ENCODE assay signal across 13 cellular contexts in the genomic region with DNA sequence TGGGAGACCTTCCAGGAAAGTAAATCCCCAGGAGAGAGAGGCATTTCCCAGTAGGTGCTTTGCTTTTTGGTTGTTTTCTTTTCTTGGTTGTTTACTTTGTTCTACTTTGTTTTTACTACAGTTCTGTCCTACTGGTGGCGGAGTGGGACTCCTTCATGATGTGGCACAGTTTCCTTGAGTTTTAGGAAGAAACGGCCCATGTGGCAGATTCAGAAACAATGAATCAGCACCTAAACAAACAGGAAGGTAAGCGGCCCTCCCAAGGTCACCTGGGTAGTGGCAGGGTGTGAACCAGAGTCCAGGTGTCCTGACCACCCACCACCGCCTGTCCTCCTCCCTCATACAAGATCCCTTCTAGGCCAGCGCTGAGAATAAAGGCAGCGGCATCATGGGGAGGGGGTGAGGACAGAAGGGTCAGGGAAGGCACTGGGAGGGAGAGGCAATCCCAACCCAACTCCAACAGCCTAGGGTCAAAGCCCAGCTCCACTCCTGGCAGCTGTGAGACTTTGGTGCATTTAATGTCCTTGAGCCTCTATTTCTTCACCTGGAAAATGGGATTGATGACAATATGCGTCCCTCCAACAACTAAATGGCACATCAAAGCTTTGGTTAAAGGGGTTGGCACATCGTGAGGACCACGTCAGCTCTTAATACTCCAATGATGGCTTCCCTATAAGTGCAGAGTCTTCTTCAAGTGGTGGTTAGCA.
DNase-seq lines count a peak whose midpoint lies in the region; ATAC-seq, FAIRE-seq and TF ChIP-seq lines count a peak whose summit lies in the region.
"Had no signal": no experiment of that assay in that cellular context is flagged by ENCODE, and none has a peak within 500 bp of the region (broad histone marks: within the 10 kb centered on the region; RNA-seq: fewer than 3 reads in every experiment).

No MANE protein-coding gene starts in this region.

- WGBS in IMR-90 (ENCODE audit: extremely low coverage in 2 of 2, insufficient read length in 1 of 2), 2 experiments, result no CpG with 5 or more reads among the region's 9 CpGs

- peak overlapping the region; percentile 73; the same call in 1 of the 2 replicates for H2BK20ac ChIP-seq in IMR-90 (ENCODE audit: low read depth, low read length)

- peaks cover 4% of the 10 kb centered on the region for H3K36me3 Mint-ChIP-seq in astrocyte (ENCODE audit: low read depth, unreplicated experiment)
- H3K36me3 Mint-ChIP-seq: WTC11 had no signal

- H3K9me1 ChIP-seq in IMR-90 (ENCODE audit: insufficient read depth, low read length), result peaks cover 16% of the 10 kb centered on the region

- H2AFZ ChIP-seq in IMR-90 (replicated peaks; ENCODE audit: low read length, poor library complexity) (peak overlapping the region; percentile 70), astrocyte (ENCODE audit: low read depth, low read length) (peak overlapping the region; percentile 59)

- H3K4ac ChIP-seq in IMR-90 (ENCODE audit: low read depth, low read length), result peak overlapping the region; percentile 41

- no peak overlapping the region for H3K27ac ChIP-seq in IMR-90 (ENCODE audit: insufficient read depth, low read length)
- peak overlapping the region; percentile 96 for H3K27ac ChIP-seq in astrocyte (ENCODE audit: low read depth, low read length)
- H3K27ac ChIP-seq: ascending aorta had no signal

- in situ Hi-C loops in IMR-90 (cut with MboI; ENCODE audit: low sequenced_read_pairs), result no loop called here

- H4K5ac ChIP-seq in IMR-90 (ENCODE audit: low read depth, low read length), result no peak overlapping the region

- no peak for TF ChIP-seq RAD21 in IMR-90 (IDR thresholded peaks at IDR 0.05; ENCODE audit: low read length)

- H3K27me3 ChIP-seq in IMR-90 (ENCODE audit: control insufficient read depth, insufficient read depth, low read length), result peaks cover 18% of the 10 kb centered on the region
- no peaks in the 10 kb centered on the region for H3K27me3 ChIP-seq in astrocyte (ENCODE audit: insufficient read depth, low read length)
- peaks cover 3% of the 10 kb centered on the region; the same call in 1 of the 2 replicates for H3K27me3 ChIP-seq in MG63
- H3K27me3 ChIP-seq: ascending aorta had no signal

- no peak overlapping the region for H3K23ac ChIP-seq in IMR-90 (ENCODE audit: low read depth, low read length)

- H4K91ac ChIP-seq in IMR-90 (ENCODE audit: insufficient read depth, low read depth, low read length), result 0 out of 2 replicates have a peak overlapping the region, but pooled peaks have one; percentile 20

- BruUV-seq in IMR-90 (replicated peaks; lab: Mats Ljungman, UMichigan), result no TSS peak

- H3K79me1 ChIP-seq in IMR-90 (ENCODE audit: low read depth in 1 of 2, low read length in 2 of 2), result no peaks in the 10 kb centered on the region

- H3K4me3 Mint-ChIP-seq in astrocyte (ENCODE audit: unreplicated experiment), result no peak overlapping the region
- H3K4me3 Mint-ChIP-seq: WTC11 had no signal

- H3K4me1 Mint-ChIP-seq in astrocyte (ENCODE audit: low read depth, unreplicated experiment), result peaks cover 20% of the 10 kb centered on the region

- peak overlapping the region; percentile 37 for H2BK5ac ChIP-seq in IMR-90 (ENCODE audit: low read depth, low read length, poor library complexity, severe bottlenecking)

- peak overlapping the region; percentile 6 for H2AK5ac ChIP-seq in IMR-90 (ENCODE audit: low read depth, low read length)

- H2BK120ac ChIP-seq in IMR-90 (ENCODE audit: low read depth, low read length), result peak overlapping the region; percentile 79

- H4K20me1 ChIP-seq in IMR-90 (ENCODE audit: insufficient read depth, low read length), result no peaks in the 10 kb centered on the region
- no peaks in the 10 kb centered on the region for H4K20me1 ChIP-seq in astrocyte (ENCODE audit: insufficient read depth, low read length)

- H3K14ac ChIP-seq in IMR-90 (replicated peaks; ENCODE audit: low read depth, low read length), result peak overlapping the region; percentile 70

- CTCF ChIA-PET in IMR-90 (lab: Yijun Ruan, JAX), result interaction anchor here (1.0 to 1.4 kb wide), 3 partner anchors 9 to 77 kb away, joined by 3 to 4 read pairs (median 4); no protein-coding TSS in a partner anchor

- H3K9me3 ChIP-seq in IMR-90 (ENCODE audit: control insufficient read depth, insufficient read depth, low read length) (peaks cover 3% of the 10 kb centered on the region), astrocyte (ENCODE audit: insufficient read depth, low read depth, low read length) (no peaks in the 10 kb centered on the region), MG63 (no peaks in the 10 kb centered on the region; the same call in none of the 2 replicates)
- H3K9me3 ChIP-seq: ascending aorta had no signal

- H3K4me1 ChIP-seq in IMR-90 (ENCODE audit: control insufficient read depth, insufficient read depth, low read length) (peaks cover 11% of the 10 kb centered on the region), astrocyte (ENCODE audit: insufficient read depth, low read length) (peaks cover 17% of the 10 kb centered on the region)
- H3K4me1 ChIP-seq: ascending aorta had no signal

- peak overlapping the region; percentile 30; the same call in 1 of the 2 replicates for H3K18ac ChIP-seq in IMR-90 (ENCODE audit: low read depth, low read length)

- TF ChIP-seq CTCF in IMR-90 (conservative IDR thresholded peaks at IDR 0.05; ENCODE audit: low read depth, low read length) (no peak), astrocyte (IDR thresholded peaks at IDR 0.05; ENCODE audit: insufficient read depth, low read depth, low read length) (no peak)

- ATAC-seq in IMR-90 (ENCODE audit: low read depth) (no peak), left colon (peak; percentile 35), HG03439 (IDR thresholded peaks at IDR 0.05; ENCODE audit: unreplicated experiment) (no peak)
- ATAC-seq: sciatic nerve, WTC11 had no signal

- dilution Hi-C loops in IMR-90 (cut with HindIII; ENCODE audit: low sequenced_read_pairs, unreplicated experiment), result no loop called here

- peaks cover 6% of the 10 kb centered on the region for H3K9me3 Mint-ChIP-seq in astrocyte (ENCODE audit: unreplicated experiment)
- H3K9me3 Mint-ChIP-seq: WTC11 had no signal

- intact Hi-C loops in IMR-90 (cut with micrococcal nuclease), result no loop called here
- intact Hi-C loops in left colon (cut with DNase I, micrococcal nuclease), result no loop called here

- no peak overlapping the region; the same call in 1 of the 2 replicates for H3K4me2 ChIP-seq in IMR-90 (ENCODE audit: low read depth, low read length)
- peak overlapping the region; percentile 82 for H3K4me2 ChIP-seq in astrocyte (ENCODE audit: low read length)

- H3K4me3 ChIP-seq in IMR-90 (ENCODE audit: insufficient read depth, low read depth, low read length) (no peak overlapping the region), astrocyte (ENCODE audit: insufficient read depth, low read depth, low read length) (peak overlapping the region; percentile 18), MG63 (no peak overlapping the region)
- H3K4me3 ChIP-seq: ascending aorta had no signal

- POLR2A ChIA-PET in IMR-90 (lab: Charles Lee; ENCODE audit: unreplicated experiment), result no interaction called here

- H3K27me3 Mint-ChIP-seq in astrocyte (ENCODE audit: low read depth, unreplicated experiment), result peaks cover 14% of the 10 kb centered on the region

- peak overlapping the region; percentile 4 to 32; a peak in 1 of 4 replicates for H4K8ac ChIP-seq in IMR-90 (ENCODE audit: low read depth in 2 of 2, low read length in 2 of 2)

- peak overlapping the region; percentile 99 for H3K27ac Mint-ChIP-seq in astrocyte (ENCODE audit: unreplicated experiment)
- H3K27ac Mint-ChIP-seq: WTC11 had no signal

- peak overlapping the region; percentile 20; the same call in 1 of the 3 replicates for H2BK15ac ChIP-seq in IMR-90 (ENCODE audit: low read depth, low read length)

- H3K79me2 ChIP-seq in astrocyte (ENCODE audit: insufficient read depth, low read length), result no peaks in the 10 kb centered on the region

- H3K36me3 ChIP-seq in IMR-90 (ENCODE audit: control insufficient read depth, insufficient read depth, low read length) (no peaks in the 10 kb centered on the region), astrocyte (ENCODE audit: insufficient read depth, low read length) (no peaks in the 10 kb centered on the region), MG63 (no peaks in the 10 kb centered on the region)
- H3K36me3 ChIP-seq: ascending aorta had no signal

- H2AK9ac ChIP-seq in IMR-90 (replicated peaks; ENCODE audit: low read depth, low read length, poor library complexity), result peak overlapping the region; percentile 71

- H3K9ac ChIP-seq in IMR-90 (ENCODE audit: low read depth, low read length) (no peak overlapping the region), astrocyte (ENCODE audit: low read length) (peak overlapping the region; percentile 82)

- no peak for TF ChIP-seq POLR2A in IMR-90 (IDR thresholded peaks at IDR 0.05; ENCODE audit: low read depth, low read length)

- no peak overlapping the region for H3K56ac ChIP-seq in IMR-90 (ENCODE audit: extremely low read depth, insufficient read depth, low read length)

- DNase-seq in DMS53 (lab: John Stamatoyannopoulos, UW) (peak; percentile 71), IMR-90 (peak; percentile 23), astrocyte (ENCODE audit: low read depth) (peak; percentile 31), left colon (no peak), NCI-H187 treated with DMSO at 0.1 percent for 48 hours (lab: John Stamatoyannopoulos, UW) (no peak), COLO668 (lab: John Stamatoyannopoulos, UW; ENCODE audit: unreplicated experiment) (no peak), MG63 (no peak)
- DNase-seq: NCI-H2029 had no signal

- no peak for FAIRE-seq in astrocyte (lab: Jason Lieb, UNC)
- FAIRE-seq: D721Med had no signal

TF ChIP-seq in IMR-90, 13 proteins besides CTCF, POLR2A, EP300 and RAD21:
- no peak for TF ChIP-seq RCOR1 (IDR thresholded peaks at IDR 0.05; ENCODE audit: insufficient replicate concordance, low read length)
- TF ChIP-seq CHD1 (IDR thresholded peaks at IDR 0.05; ENCODE audit: low read depth, low read length), result no peak
- TF ChIP-seq MAZ (IDR thresholded peaks at IDR 0.05; ENCODE audit: borderline replicate concordance, low read depth, low read length), result no peak
- no peak for TF ChIP-seq FOS (IDR thresholded peaks at IDR 0.05; ENCODE audit: low read depth, low read length)
- no peak for TF ChIP-seq MXI1 (IDR thresholded peaks at IDR 0.05; ENCODE audit: borderline replicate concordance, low read depth, low read length)

Comparison
In these comparisons a context has a peak if more than half of its experiments do, and no peak if none do; other contexts are left out.
1. DNase-seq: peak in DMS53 (single experiment), IMR-90 (single experiment) and astrocyte (single experiment); none in left colon (0 of 2), NCI-H187 treated with DMSO at 0.1 percent for 48 hours (single experiment), COLO668 (single experiment) and MG63 (single experiment).